ENCODE assay signal across 9 cellular contexts in genomic region chr2:64063924-64064331, GRCh38. TPM values are rescaled to one million over a fixed set of nuclear protein-coding genes. Genes with fewer than 3 reads are reported as not detected.
DNase-seq lines count a peak whose midpoint lies in the region; ATAC-seq and TF ChIP-seq lines count a peak whose summit lies in the region.
"Had no signal": no experiment of that assay in that cellular context is flagged by ENCODE, and none has a peak within 500 bp of the region (broad histone marks: within the 10 kb centered on the region; RNA-seq: fewer than 3 reads in every experiment).

No MANE protein-coding gene starts in this region.

- intact Hi-C loops in psoas muscle (cut with DNase I) = no loop called here

- peak overlapping the region; percentile 72 for H2AFZ ChIP-seq in SU-DHL-6 (ENCODE audit: low read depth, low read length, severe bottlenecking)

- no peaks in the 10 kb centered on the region for H4K20me1 ChIP-seq in SU-DHL-6 (ENCODE audit: low read depth, low read length)

- H3F3A ChIP-seq in SU-DHL-6 (ENCODE audit: insufficient read depth) = peaks cover 45% of the 10 kb centered on the region

- H3K9me3 ChIP-seq in SU-DHL-6 (ENCODE audit: insufficient read depth, low read length) = no peaks in the 10 kb centered on the region
- no peaks in the 10 kb centered on the region for H3K9me3 ChIP-seq in psoas muscle

- peak overlapping the region; percentile 90 for H3K27ac ChIP-seq in SU-DHL-6 (ENCODE audit: low read depth, low read length)
- H3K27ac ChIP-seq in psoas muscle = peak overlapping the region; percentile 50

- H3K4me2 ChIP-seq in SU-DHL-6 (ENCODE audit: low read depth, low read length, poor library complexity, severe bottlenecking) = peak overlapping the region; percentile 47

- H3K4me3 ChIP-seq in SU-DHL-6 (ENCODE audit: insufficient read depth, low read length, poor library complexity, severe bottlenecking) (peak overlapping the region; percentile 6), fibroblast of villous mesenchyme (ENCODE audit: low read depth, low read length) (no peak overlapping the region), psoas muscle (no peak overlapping the region)

- H3K9ac ChIP-seq in SU-DHL-6 (ENCODE audit: low read length) = peak overlapping the region; percentile 41

- CTCF ChIA-PET in HEK293T (lab: Yijun Ruan, JAX) = no interaction called here

- no peaks in the 10 kb centered on the region for H3K9me2 ChIP-seq in SU-DHL-6 (replicated peaks; ENCODE audit: insufficient read depth, low read length)

- no peaks in the 10 kb centered on the region for H3K27me3 ChIP-seq in SU-DHL-6 (ENCODE audit: low read length)
- no peaks in the 10 kb centered on the region for H3K27me3 ChIP-seq in psoas muscle (ENCODE audit: insufficient read depth in 3 of 3, low read length in 2 of 3)

- DNase-seq in EH (ENCODE audit: low read depth) (peak; percentile 42), fibroblast of villous mesenchyme (ENCODE audit: low read depth) (peak; percentile 76), psoas muscle (no peak), HEK293T (ENCODE audit: extremely low spot score) (no peak), D341Med (ENCODE audit: low spot score) (no peak)
- no peak for DNase-seq in stimulated activated CD4-positive, alpha-beta T cell treated with anti-CD3 and anti-CD28 coated beads, Interleukin-15, amount 100 ng/mL, for 24 hours
- DNase-seq: naive B cell had no signal

- POLR2A ChIA-PET in HEK293T (lab: Yijun Ruan, JAX) = no interaction called here

- WGBS in psoas muscle, 3 donors = 40 to 58% (median 46%) methylated on average over 4 of the region's 4 CpGs

- H3K36me3 ChIP-seq in SU-DHL-6 (ENCODE audit: low read length) (no peaks in the 10 kb centered on the region), psoas muscle (ENCODE audit: insufficient read depth in 1 of 2, low read depth in 1 of 2) (no peaks in the 10 kb centered on the region)

- no peaks in the 10 kb centered on the region for H3K4me1 ChIP-seq in psoas muscle

- no peak for TF ChIP-seq CTCF in SU-DHL-6 (IDR thresholded peaks at IDR 0.05; ENCODE audit: insufficient read depth, low read length, poor library complexity, severe bottlenecking)
- no peak for TF ChIP-seq CTCF in fibroblast of villous mesenchyme (IDR thresholded peaks at IDR 0.05; ENCODE audit: insufficient read depth, low read depth, low read length)
- TF ChIP-seq CTCF in psoas muscle (IDR thresholded peaks at IDR 0.05) = no peak

- ATAC-seq in psoas muscle (peak in 2 of 4 donors; percentile 19 to 30), GM21390 (IDR thresholded peaks at IDR 0.05; ENCODE audit: unreplicated experiment) (no peak)

- no peaks in the 10 kb centered on the region for H3K79me2 ChIP-seq in SU-DHL-6 (ENCODE audit: insufficient read depth, low read length)

TF ChIP-seq in HEK293T, 16 proteins besides CTCF, POLR2A, EP300 and RAD21:
- TF ChIP-seq FOXA1 (IDR thresholded peaks at IDR 0.05) (no peak), SP1 (IDR thresholded peaks at IDR 0.05) (no peak), SUZ12 (IDR thresholded peaks at IDR 0.05) (no peak), LEF1 (IDR thresholded peaks at IDR 0.05; ENCODE audit: borderline replicate concordance) (no peak), BHLHE40 (IDR thresholded peaks at IDR 0.05; ENCODE audit: borderline replicate concordance) (no peak), ARNT (IDR thresholded peaks at IDR 0.05) (no peak), ELF4 (IDR thresholded peaks at IDR 0.05) (no peak), HDGF (IDR thresholded peaks at IDR 0.05; ENCODE audit: borderline replicate concordance) (no peak), L3MBTL2 (conservative IDR thresholded peaks at IDR 0.05) (no peak), PKNOX1 (IDR thresholded peaks at IDR 0.05) (no peak), NFRKB (IDR thresholded peaks at IDR 0.05) (no peak)

RNA-seq across cellular contexts. Expression of gene VPS54, which starts 44.7 kb away (rescaled TPM):
- 22.2 and 32.0 TPM in 2 replicates for total RNA-seq in fibroblast of villous mesenchyme
- total RNA-seq in psoas muscle = 1 to 10 TPM; 7.2 to 9.9 (median 8.8) TPM
- polyA plus RNA-seq in psoas muscle = 1 to 10 TPM; 5.1 to 8.2 (median 6.3) TPM

Comparison
In these comparisons a context has a peak if more than half of its experiments do, and no peak if none do; other contexts are left out.
1. DNase-seq: peak in EH (single experiment) and fibroblast of villous mesenchyme (single experiment); none in psoas muscle (0 of 2), HEK293T (single experiment), stimulated activated CD4-positive, alpha-beta T cell treated with anti-CD3 and anti-CD28 coated beads, Interleukin-15, amount 100 ng/mL, for 24 hours (single experiment) and D341Med (single experiment).